In genomic region chr5:61599370-61600140, GRCh38 we compare ENCODE assay signal across 12 cellular contexts.
DNase-seq lines count a peak whose midpoint lies in the region; ATAC-seq lines count a peak whose summit lies in the region.
"Had no signal": no experiment of that assay in that cellular context is flagged by ENCODE, and none has a peak within 500 bp of the region (broad histone marks: within the 10 kb centered on the region; RNA-seq: fewer than 3 reads in every experiment).

No MANE protein-coding gene starts in this region.

- peak; percentile 19 for DNase-seq in NCI-H1092 treated with DMSO at 0.1 percent for 48 hours (lab: John Stamatoyannopoulos, UW)
- no peak for DNase-seq in NCI-H1092 (lab: John Stamatoyannopoulos, UW)
- DNase-seq in SJSA1 (ENCODE audit: low read depth in 1 of 2, low spot score in 2 of 2), result peak; percentile 91 to 95
- DNase-seq in foreskin melanocyte, result peak; percentile 20
- DNase-seq in stromal cell of bone marrow (ENCODE audit: low read depth), result peak; percentile 29
- DNase-seq in NCI-H526 (lab: John Stamatoyannopoulos, UW), result no peak
- no peak for DNase-seq in NOMO-1 treated with DMSO at 0.1 percent for 48 hours (lab: John Stamatoyannopoulos, UW; ENCODE audit: unreplicated experiment)
- DNase-seq: 8988T; activated CD8-positive, alpha-beta memory T cell treated with anti-CD3 and anti-CD28 coated beads, Interleukin-2, amount 50 U/mL, for 48 hours; T-helper 17 cell had no signal

- H3K27me3 ChIP-seq in SJSA1 (replicated peaks), result no peaks in the 10 kb centered on the region
- H3K27me3 ChIP-seq: ascending aorta had no signal

- H3K4me1 ChIP-seq in SJSA1 (replicated peaks), result peaks cover 64% of the 10 kb centered on the region

- H3K36me3 ChIP-seq in SJSA1, result no peaks in the 10 kb centered on the region
- H3K36me3 ChIP-seq: ascending aorta had no signal

- H3K4me3 ChIP-seq in SJSA1, result no peak overlapping the region
- H3K4me3 ChIP-seq: ascending aorta had no signal

- peak overlapping the region; percentile 76 for H3K27ac ChIP-seq in SJSA1
- H3K27ac ChIP-seq: ascending aorta had no signal

- H3K9me3 ChIP-seq in SJSA1 (replicated peaks), result no peaks in the 10 kb centered on the region
- H3K9me3 ChIP-seq: ascending aorta had no signal

- ATAC-seq in HG02623 (IDR thresholded peaks at IDR 0.05; ENCODE audit: unreplicated experiment), result no peak
- ATAC-seq: T-helper 17 cell had no signal

Comparison
In these comparisons a context has a peak if more than half of its experiments do, and no peak if none do; other contexts are left out.
1. DNase-seq: peak in NCI-H1092 treated with DMSO at 0.1 percent for 48 hours (single experiment), SJSA1 (2 of 2), foreskin melanocyte (single experiment) and stromal cell of bone marrow (single experiment); none in NCI-H1092 (single experiment), NCI-H526 (0 of 2) and NOMO-1 treated with DMSO at 0.1 percent for 48 hours (single experiment).